In the genomic region with DNA sequence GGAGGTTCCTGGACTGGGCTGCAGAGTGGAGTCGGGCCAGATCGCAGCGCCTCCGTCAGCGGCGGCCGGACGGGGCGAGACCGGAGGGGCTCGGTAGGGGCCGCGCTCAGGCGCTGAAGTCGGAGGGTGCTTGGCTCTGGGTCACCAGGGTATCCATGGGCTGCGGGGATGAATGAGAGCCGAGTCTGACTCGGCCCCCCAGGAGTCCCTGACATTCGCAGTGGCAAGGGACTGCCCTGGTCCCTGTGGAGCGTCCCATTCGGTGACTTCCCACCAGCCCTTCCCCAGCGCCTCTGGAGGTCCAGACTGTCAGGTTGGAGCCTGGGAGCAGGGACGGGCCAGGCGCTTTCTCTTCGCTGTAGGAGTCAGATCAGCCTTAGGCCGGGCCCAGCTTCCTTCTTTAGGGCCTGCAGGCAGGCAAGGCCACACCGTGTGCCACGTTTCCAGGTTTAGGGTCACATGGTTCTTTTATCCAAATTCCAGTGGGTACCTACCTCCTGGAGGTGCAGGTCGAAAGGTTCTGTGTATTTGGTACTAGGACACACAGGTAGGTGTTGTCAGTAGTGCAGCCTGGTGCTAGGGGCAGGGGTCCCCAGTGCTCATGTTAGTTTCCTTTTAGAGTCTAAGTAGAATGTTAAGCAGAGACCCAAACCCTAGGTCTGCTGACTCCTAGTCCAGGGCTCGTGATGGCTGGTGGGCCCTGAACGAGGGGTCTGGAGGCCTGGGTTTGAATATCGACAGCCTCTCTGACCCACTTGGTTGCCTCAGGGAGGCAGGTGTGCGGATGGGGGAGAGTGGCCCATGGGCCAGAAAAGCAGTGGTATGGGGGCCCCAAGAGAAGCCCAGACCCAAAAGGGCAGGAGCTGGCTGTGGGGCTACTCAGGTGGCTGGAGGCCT, we compare ENCODE assay signal across 8 cellular contexts. TPM values are rescaled to one million over a fixed set of nuclear protein-coding genes. Genes with fewer than 3 reads are reported as not detected.
DNase-seq lines count a peak whose midpoint lies in the region; ATAC-seq and TF ChIP-seq lines count a peak whose summit lies in the region.

No MANE protein-coding gene starts in this region.

- peak overlapping the region in 2 of 8 donors; percentile 57 to 58 for H3K27ac Mint-ChIP-seq in CD8-positive, alpha-beta memory T cell
- H3K27ac Mint-ChIP-seq in HFFc6 = no peak overlapping the region
- H3K27ac Mint-ChIP-seq in WTC11 = no peak overlapping the region

- 18 to 23% methylated on average over 25 to 33 of the region's 33 CpGs for WGBS in heart right ventricle, 2 donors
- 16 to 27% methylated on average over 33 of the region's 33 CpGs for WGBS in sigmoid colon, 2 donors

- no peak for TF ChIP-seq EP300 in sigmoid colon (IDR thresholded peaks at IDR 0.05)

- H3K36me3 Mint-ChIP-seq in CD8-positive, alpha-beta memory T cell = no peaks in the 10 kb centered on the region
- no peaks in the 10 kb centered on the region for H3K36me3 Mint-ChIP-seq in HFFc6 (ENCODE audit: low read depth)
- H3K36me3 Mint-ChIP-seq in WTC11 = peaks cover 9% of the 10 kb centered on the region

- peak overlapping the region; percentile 43 for H3K4me3 ChIP-seq in CD8-positive, alpha-beta memory T cell (ENCODE audit: low read length)
- peak overlapping the region; percentile 65 to 99 (median 92) for H3K4me3 ChIP-seq in heart right ventricle
- H3K4me3 ChIP-seq in sigmoid colon = peak overlapping the region; percentile 65 to 98 (median 75)

- TF ChIP-seq CTCF in HFFc6 (IDR thresholded peaks at IDR 0.05) = no peak
- no peak for TF ChIP-seq CTCF in WTC11 (IDR thresholded peaks at IDR 0.05)
- TF ChIP-seq CTCF in heart right ventricle (IDR thresholded peaks at IDR 0.05) = no peak
- no peak for TF ChIP-seq CTCF in sigmoid colon (IDR thresholded peaks at IDR 0.05)

- no peaks in the 10 kb centered on the region for H3K27me3 ChIP-seq in CD8-positive, alpha-beta memory T cell (ENCODE audit: insufficient read depth, low read length, poor library complexity, severe bottlenecking)
- no peaks in the 10 kb centered on the region for H3K27me3 ChIP-seq in heart right ventricle
- peaks cover 0 to 1% (median 0%) of the 10 kb centered on the region in 3 donors for H3K27me3 ChIP-seq in sigmoid colon

- POLR2A ChIA-PET in CD8-positive, alpha-beta memory T cell (lab: Charles Lee) = interaction anchor here (1.3 kb wide), 1 partner anchor 85 kb away, joined by 4 read pairs; no protein-coding TSS in a partner anchor
- POLR2A ChIA-PET in WTC11 (lab: Charles Lee) = no interaction called here

- DNase-seq in CD8-positive, alpha-beta memory T cell = no peak
- no peak for DNase-seq in HFFc6
- DNase-seq in WTC11 (ENCODE audit: low spot score) = peak; percentile 52
- peak in 1 of 2 donors; percentile 38 for DNase-seq in heart right ventricle
- no peak for DNase-seq in sigmoid colon
- DNase-seq in effector CD4-positive, alpha-beta T cell = no peak
- no peak for DNase-seq in NCI-H1105 (lab: John Stamatoyannopoulos, UW)

- CTCF ChIA-PET in CD8-positive, alpha-beta memory T cell (lab: Charles Lee) = interaction anchor here (1.6 kb wide), 1 partner anchor 67 kb away, joined by 4 read pairs; no protein-coding TSS in a partner anchor
- CTCF ChIA-PET in WTC11 (lab: Charles Lee) = interaction anchor here (0.6 to 1.4 kb wide), 3 partner anchors 23 to 78 kb away, joined by 3 to 6 read pairs (median 5); no protein-coding TSS in a partner anchor

- TF ChIP-seq POLR2A in sigmoid colon (IDR thresholded peaks at IDR 0.05) = no peak

- intact Hi-C loops in heart right ventricle (cut with DNase I) = loop anchor here in 9 of 10 donors (2.0 to 10.0 kb wide), 5 partner anchors 65 to 70 kb away; partner anchors contain the start of gene WDR25 (in 7 of the 9)
- intact Hi-C loops in sigmoid colon (cut with DNase I) = loop anchor here (2.0 kb wide), 2 partner anchors 67 to 69 kb away; partner anchors contain the start of gene WDR25

- peaks cover 11 to 25% (median 22%) of the 10 kb centered on the region in 3 donors for H3K4me1 Mint-ChIP-seq in CD8-positive, alpha-beta memory T cell
- H3K4me1 Mint-ChIP-seq in HFFc6 (ENCODE audit: low read depth) (peaks cover 17% of the 10 kb centered on the region), WTC11 (peaks cover 49% of the 10 kb centered on the region)

- ATAC-seq in WTC11 = peak; percentile 5
- ATAC-seq in heart right ventricle = peak; percentile 8 to 45 (median 30)
- no peak for ATAC-seq in HG03342 (IDR thresholded peaks at IDR 0.05; ENCODE audit: unreplicated experiment)

- H3K27me3 Mint-ChIP-seq in CD8-positive, alpha-beta memory T cell = peaks cover 0 to 4% of the 10 kb centered on the region in 2 donors
- H3K27me3 Mint-ChIP-seq in HFFc6 (ENCODE audit: insufficient read depth) (peaks cover 19% of the 10 kb centered on the region), WTC11 (ENCODE audit: low read depth) (peaks cover 6% of the 10 kb centered on the region)

- H3K36me3 ChIP-seq in CD8-positive, alpha-beta memory T cell (ENCODE audit: insufficient read depth, low read length) = no peaks in the 10 kb centered on the region
- H3K36me3 ChIP-seq in heart right ventricle (no peaks in the 10 kb centered on the region), sigmoid colon (no peaks in the 10 kb centered on the region)

- peaks cover 16% of the 10 kb centered on the region for H3K4me1 ChIP-seq in CD8-positive, alpha-beta memory T cell (ENCODE audit: insufficient read depth, low read length)
- H3K4me1 ChIP-seq in heart right ventricle (peaks cover 4 to 67% (median 45%) of the 10 kb centered on the region in 9 donors), sigmoid colon (peaks cover 0 to 36% (median 29%) of the 10 kb centered on the region in 4 donors)

- H3K4me3 Mint-ChIP-seq in CD8-positive, alpha-beta memory T cell = peak overlapping the region; percentile 74 to 85 (median 80)
- H3K4me3 Mint-ChIP-seq in HFFc6 (peak overlapping the region; percentile 81), WTC11 (peak overlapping the region; percentile 89)

- no peak overlapping the region for H3K27ac ChIP-seq in CD8-positive, alpha-beta memory T cell (ENCODE audit: low read depth, low read length)
- H3K27ac ChIP-seq in heart right ventricle (peak overlapping the region; percentile 84 to 95 (median 90)), sigmoid colon (peak overlapping the region; percentile 85 to 92 (median 90))

- H3K9me3 Mint-ChIP-seq in CD8-positive, alpha-beta memory T cell = no peaks in the 10 kb centered on the region
- H3K9me3 Mint-ChIP-seq in HFFc6 (no peaks in the 10 kb centered on the region), WTC11 (no peaks in the 10 kb centered on the region)

- H3K9me3 ChIP-seq in CD8-positive, alpha-beta memory T cell (ENCODE audit: low read length) = no peaks in the 10 kb centered on the region
- no peaks in the 10 kb centered on the region for H3K9me3 ChIP-seq in heart right ventricle
- H3K9me3 ChIP-seq in sigmoid colon = no peaks in the 10 kb centered on the region

TF ChIP-seq in WTC11, 78 proteins besides CTCF, POLR2A, EP300 and RAD21 (continues in another document):
- no peak for TF ChIP-seq ZBTB43 (CRISPR knock-in tag; IDR thresholded peaks at IDR 0.05)
- no peak for TF ChIP-seq FOXJ3 (CRISPR knock-in tag; IDR thresholded peaks at IDR 0.05; ENCODE audit: borderline replicate concordance)
- TF ChIP-seq, protein P1, sequence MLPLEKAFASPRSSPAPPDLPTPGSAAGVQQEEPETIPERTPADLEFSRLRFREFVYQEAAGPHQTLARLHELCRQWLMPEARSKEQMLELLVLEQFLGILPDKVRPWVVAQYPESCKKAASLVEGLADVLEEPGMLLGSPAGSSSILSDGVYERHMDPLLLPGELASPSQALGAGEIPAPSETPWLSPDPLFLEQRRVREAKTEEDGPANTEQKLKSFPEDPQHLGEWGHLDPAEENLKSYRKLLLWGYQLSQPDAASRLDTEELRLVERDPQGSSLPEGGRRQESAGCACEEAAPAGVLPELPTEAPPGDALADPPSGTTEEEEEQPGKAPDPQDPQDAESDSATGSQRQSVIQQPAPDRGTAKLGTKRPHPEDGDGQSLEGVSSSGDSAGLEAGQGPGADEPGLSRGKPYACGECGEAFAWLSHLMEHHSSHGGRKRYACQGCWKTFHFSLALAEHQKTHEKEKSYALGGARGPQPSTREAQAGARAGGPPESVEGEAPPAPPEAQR (CRISPR knock-in tag; IDR thresholded peaks at IDR 0.05) = no peak
- no peak for TF ChIP-seq GTF2I (CRISPR knock-in tag; conservative IDR thresholded peaks at IDR 0.05)
- TF ChIP-seq MLX (CRISPR knock-in tag; IDR thresholded peaks at IDR 0.05) = no peak

RNA-seq across cellular contexts. Expression of gene SLC25A29, which starts 1.2 kb away (rescaled TPM):
- total RNA-seq in CD8-positive, alpha-beta memory T cell = 10 to 100 TPM; 10.4 to 10.5 TPM
- polyA plus RNA-seq in CD8-positive, alpha-beta memory T cell = 7.0 TPM
- 1 to 10 TPM; 6.5 to 8.6 (median 7.7) TPM for total RNA-seq in HFFc6 (2021; fragmentation: NEBNext Ultra II Directional; extraction: Animal tissue kit (Norgen Biotek cat#: 25700))
- total RNA-seq in WTC11 (2021) (179 to 185 TPM (median 181 TPM) in 3 replicates), heart right ventricle (10 to 100 TPM; 11.0 to 25.3 (median 21.7) TPM), sigmoid colon (10 to 100 TPM; 18.5 to 40.4 (median 33.4) TPM)
- polyA plus RNA-seq in heart right ventricle (10 to 100 TPM; 36.7 to 70.7 TPM), sigmoid colon (10 to 100 TPM in 1 of 3 donors, 1 to 10 TPM in 2; 3.0 to 26.7 (median 3.7) TPM)

RNA-seq across cellular contexts. Expression of gene SLC25A47, which starts 15.7 kb away (rescaled TPM):
- not detected for total RNA-seq in CD8-positive, alpha-beta memory T cell
- polyA plus RNA-seq in CD8-positive, alpha-beta memory T cell = not detected
- not detected for total RNA-seq in HFFc6 (2021; fragmentation: NEBNext Ultra II Directional; extraction: Animal tissue kit (Norgen Biotek cat#: 25700))
- total RNA-seq in WTC11 (2021) = not detected in 3 replicates
- not detected for total RNA-seq in heart right ventricle
- not detected for polyA plus RNA-seq in heart right ventricle
- not detected for total RNA-seq in sigmoid colon
- under 1 TPM in 1 of 3 donors, not detected in 2; 0.22 TPM for polyA plus RNA-seq in sigmoid colon
